In the genomic region with DNA sequence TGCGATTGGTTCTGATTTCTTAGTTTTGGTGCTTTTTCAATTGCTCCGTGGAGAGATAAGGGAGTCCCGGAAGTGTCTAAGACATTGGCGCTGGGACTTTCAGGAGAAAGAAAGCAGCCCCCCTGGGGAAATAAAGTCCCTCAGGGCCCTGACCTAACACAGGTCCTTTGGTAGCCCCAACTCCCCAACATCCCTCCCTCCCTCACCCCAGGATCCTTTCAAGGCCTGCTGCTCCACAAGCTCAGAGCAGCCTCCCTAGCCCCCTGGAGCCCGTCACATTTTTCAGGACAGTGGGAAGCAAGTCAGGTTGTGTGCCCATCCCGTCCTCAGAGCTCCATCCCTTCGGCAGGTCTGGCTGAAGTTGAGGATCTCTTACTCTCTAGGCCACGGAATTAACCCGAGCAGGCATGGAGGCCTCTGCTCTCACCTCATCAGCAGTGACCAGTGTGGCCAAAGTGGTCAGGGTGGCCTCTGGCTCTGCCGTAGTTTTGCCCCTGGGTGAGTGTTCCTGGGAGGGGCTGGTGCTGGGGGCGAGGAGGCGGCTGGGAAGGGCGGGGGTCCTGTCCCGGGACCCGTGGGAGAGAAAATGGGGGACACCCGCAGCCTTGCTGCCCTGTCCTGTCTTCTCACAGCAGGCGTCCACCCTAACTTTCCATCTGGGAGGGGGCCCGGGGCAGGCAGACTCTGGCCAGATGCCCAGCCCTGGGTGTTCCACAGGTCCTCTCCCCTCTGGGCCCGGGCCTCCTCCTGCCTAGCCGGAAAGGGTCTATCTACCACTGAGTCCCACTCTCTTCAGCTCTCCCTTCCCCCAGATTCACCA, we compare ENCODE assay signal across 1 cellular context.
TF ChIP-seq lines count a peak whose summit lies in the region.

No MANE protein-coding gene starts in this region.

TF ChIP-seq in K562, 482 proteins besides CTCF, POLR2A, EP300 and RAD21:
- TF ChIP-seq KDM1A (IDR thresholded peaks at IDR 0.05) (no peak), NRF1 (conservative IDR thresholded peaks at IDR 0.05 in 1 of 2, IDR thresholded peaks at IDR 0.05 in 1 of 2) (no peak), ZNF696 (CRISPR knock-in tag; conservative IDR thresholded peaks at IDR 0.05) (no peak), KLF1 (tag; IDR thresholded peaks at IDR 0.05) (no peak), MEIS2 (IDR thresholded peaks at IDR 0.05; ENCODE audit: partially characterized antibody) (no peak), NR2C1 (IDR thresholded peaks at IDR 0.05) (no peak), NR2C1 (tag; IDR thresholded peaks at IDR 0.05) (no peak), PPARD (CRISPR knock-in tag; IDR thresholded peaks at IDR 0.05) (no peak), LARP7 (IDR thresholded peaks at IDR 0.05) (no peak), BACH1 (tag; IDR thresholded peaks at IDR 0.05) (no peak), ESRRA (IDR thresholded peaks at IDR 0.05; ENCODE audit: borderline replicate concordance, low read depth) (no peak), CREBBP (IDR thresholded peaks at IDR 0.05; ENCODE audit: low read depth, low read length) (no peak), SUPT5H (IDR thresholded peaks at IDR 0.05) (no peak)
- TF ChIP-seq, protein P1, sequence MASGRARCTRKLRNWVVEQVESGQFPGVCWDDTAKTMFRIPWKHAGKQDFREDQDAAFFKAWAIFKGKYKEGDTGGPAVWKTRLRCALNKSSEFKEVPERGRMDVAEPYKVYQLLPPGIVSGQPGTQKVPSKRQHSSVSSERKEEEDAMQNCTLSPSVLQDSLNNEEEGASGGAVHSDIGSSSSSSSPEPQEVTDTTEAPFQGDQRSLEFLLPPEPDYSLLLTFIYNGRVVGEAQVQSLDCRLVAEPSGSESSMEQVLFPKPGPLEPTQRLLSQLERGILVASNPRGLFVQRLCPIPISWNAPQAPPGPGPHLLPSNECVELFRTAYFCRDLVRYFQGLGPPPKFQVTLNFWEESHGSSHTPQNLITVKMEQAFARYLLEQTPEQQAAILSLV (tag; IDR thresholded peaks at IDR 0.05) = no peak
- TF ChIP-seq, protein P2, sequence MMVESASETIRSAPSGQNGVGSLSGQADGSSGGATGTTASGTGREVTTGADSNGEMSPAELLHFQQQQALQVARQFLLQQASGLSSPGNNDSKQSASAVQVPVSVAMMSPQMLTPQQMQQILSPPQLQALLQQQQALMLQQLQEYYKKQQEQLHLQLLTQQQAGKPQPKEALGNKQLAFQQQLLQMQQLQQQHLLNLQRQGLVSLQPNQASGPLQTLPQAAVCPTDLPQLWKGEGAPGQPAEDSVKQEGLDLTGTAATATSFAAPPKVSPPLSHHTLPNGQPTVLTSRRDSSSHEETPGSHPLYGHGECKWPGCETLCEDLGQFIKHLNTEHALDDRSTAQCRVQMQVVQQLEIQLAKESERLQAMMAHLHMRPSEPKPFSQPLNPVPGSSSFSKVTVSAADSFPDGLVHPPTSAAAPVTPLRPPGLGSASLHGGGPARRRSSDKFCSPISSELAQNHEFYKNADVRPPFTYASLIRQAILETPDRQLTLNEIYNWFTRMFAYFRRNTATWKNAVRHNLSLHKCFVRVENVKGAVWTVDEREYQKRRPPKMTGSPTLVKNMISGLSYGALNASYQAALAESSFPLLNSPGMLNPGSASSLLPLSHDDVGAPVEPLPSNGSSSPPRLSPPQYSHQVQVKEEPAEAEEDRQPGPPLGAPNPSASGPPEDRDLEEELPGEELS (CRISPR knock-in tag; IDR thresholded peaks at IDR 0.05; ENCODE audit: borderline replicate concordance) = no peak
- TF ChIP-seq, protein P3, sequence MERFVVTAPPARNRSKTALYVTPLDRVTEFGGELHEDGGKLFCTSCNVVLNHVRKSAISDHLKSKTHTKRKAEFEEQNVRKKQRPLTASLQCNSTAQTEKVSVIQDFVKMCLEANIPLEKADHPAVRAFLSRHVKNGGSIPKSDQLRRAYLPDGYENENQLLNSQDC (CRISPR knock-in tag; IDR thresholded peaks at IDR 0.05) = no peak
- TF ChIP-seq, protein P4, sequence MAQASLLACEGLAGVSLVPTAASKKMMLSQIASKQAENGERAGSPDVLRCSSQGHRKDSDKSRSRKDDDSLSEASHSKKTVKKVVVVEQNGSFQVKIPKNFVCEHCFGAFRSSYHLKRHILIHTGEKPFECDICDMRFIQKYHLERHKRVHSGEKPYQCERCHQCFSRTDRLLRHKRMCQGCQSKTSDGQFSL (CRISPR knock-in tag; IDR thresholded peaks at IDR 0.05) = no peak
- TF ChIP-seq, protein P4 (tag; IDR thresholded peaks at IDR 0.05) = no peak
- TF ChIP-seq, protein P5, sequence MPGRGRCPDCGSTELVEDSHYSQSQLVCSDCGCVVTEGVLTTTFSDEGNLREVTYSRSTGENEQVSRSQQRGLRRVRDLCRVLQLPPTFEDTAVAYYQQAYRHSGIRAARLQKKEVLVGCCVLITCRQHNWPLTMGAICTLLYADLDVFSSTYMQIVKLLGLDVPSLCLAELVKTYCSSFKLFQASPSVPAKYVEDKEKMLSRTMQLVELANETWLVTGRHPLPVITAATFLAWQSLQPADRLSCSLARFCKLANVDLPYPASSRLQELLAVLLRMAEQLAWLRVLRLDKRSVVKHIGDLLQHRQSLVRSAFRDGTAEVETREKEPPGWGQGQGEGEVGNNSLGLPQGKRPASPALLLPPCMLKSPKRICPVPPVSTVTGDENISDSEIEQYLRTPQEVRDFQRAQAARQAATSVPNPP (IDR thresholded peaks at IDR 0.05; ENCODE audit: borderline replicate concordance, insufficient read depth, insufficient read length) = no peak
